In the genomic region with DNA sequence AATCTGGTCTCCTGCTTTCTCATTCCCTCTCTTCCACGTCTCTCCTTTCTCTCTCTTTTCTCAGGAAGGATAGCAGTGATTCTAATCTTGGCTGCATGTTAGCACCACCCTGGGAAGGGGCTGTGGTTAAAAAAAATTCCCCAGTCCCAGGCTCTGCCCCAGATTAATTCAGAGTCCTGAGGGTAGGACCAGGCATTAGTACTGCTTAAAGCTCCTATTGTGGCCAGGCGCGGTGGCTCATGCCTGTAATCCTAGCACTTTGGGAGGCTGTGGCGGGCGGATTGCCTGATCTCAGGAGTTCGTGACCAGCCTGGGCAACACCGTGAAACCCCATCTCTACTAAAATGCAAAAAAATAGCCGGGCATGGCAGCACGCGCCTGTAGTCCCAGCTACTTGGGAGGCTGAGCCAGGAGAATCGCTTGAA, we compare ENCODE assay signal across 9 cellular contexts. TPM values are rescaled to one million over a fixed set of nuclear protein-coding genes. Genes with fewer than 3 reads are reported as not detected.
A peak's percentile ranks its signal among the peaks of the same experiment; 100 is the strongest.
DNase-seq lines count a peak whose midpoint lies in the region; ATAC-seq and TF ChIP-seq lines count a peak whose summit lies in the region.
"Had no signal": no experiment of that assay in that cellular context is flagged by ENCODE, and none has a peak within 500 bp of the region (broad histone marks: within the 10 kb centered on the region; RNA-seq: fewer than 3 reads in every experiment).

No MANE protein-coding gene starts in this region.

- H2AK5ac ChIP-seq in neuronal stem cell (ENCODE audit: low read depth, low read length) = no peak overlapping the region

- peak overlapping the region; percentile 94 for H3K27ac Mint-ChIP-seq in chondrocyte (ENCODE audit: unreplicated experiment)

- no peak overlapping the region for H2BK12ac ChIP-seq in neuronal stem cell (ENCODE audit: low read length)

- peak overlapping the region; percentile 93 for H2AFZ ChIP-seq in neuronal stem cell (ENCODE audit: low read length)

- H3K36me3 ChIP-seq in neuronal stem cell (replicated peaks in 1 of 2; ENCODE audit: control insufficient read depth in 2 of 2, insufficient read depth in 2 of 2, low read length in 2 of 2) = no peaks in the 10 kb centered on the region
- no peaks in the 10 kb centered on the region for H3K36me3 ChIP-seq in HAP-1 (replicated peaks)

- H3K4me2 ChIP-seq in neuronal stem cell (ENCODE audit: insufficient read depth, low read length, poor library complexity, severe bottlenecking) = no peak overlapping the region

- H2BK15ac ChIP-seq in neuronal stem cell (ENCODE audit: low read length) = no peak overlapping the region

- H2BK120ac ChIP-seq in neuronal stem cell (ENCODE audit: low read depth, low read length) = no peak overlapping the region

- no peak overlapping the region for H4K91ac ChIP-seq in neuronal stem cell (ENCODE audit: low read depth, low read length, poor library complexity)

- no peak overlapping the region for H2BK5ac ChIP-seq in neuronal stem cell (ENCODE audit: low read length)

- H3K27me3 Mint-ChIP-seq in chondrocyte (ENCODE audit: low read depth) = no peaks in the 10 kb centered on the region

- no peak overlapping the region for H3K18ac ChIP-seq in neuronal stem cell (ENCODE audit: low read length)

- DNase-seq in M059J (ENCODE audit: low read depth) (peak; percentile 61), chondrocyte (ENCODE audit: low spot score) (no peak), neuronal stem cell (ENCODE audit: low spot score) (no peak), NCI-H1105 treated with DMSO at 0.1 percent for 48 hours (lab: John Stamatoyannopoulos, UW) (no peak), HAP-1 (ENCODE audit: low spot score in 2 of 2) (no peak), NOMO-1 treated with DMSO at 0.1 percent for 48 hours (lab: John Stamatoyannopoulos, UW; ENCODE audit: unreplicated experiment) (no peak)
- DNase-seq: SIG-M5 had no signal

- H3K27ac ChIP-seq in C4-2B = peak overlapping the region; percentile 76
- no peak overlapping the region for H3K27ac ChIP-seq in neuronal stem cell (replicated peaks; ENCODE audit: low read length)

- H3K9me3 Mint-ChIP-seq in chondrocyte (ENCODE audit: low read depth) = peaks cover 5% of the 10 kb centered on the region

- ATAC-seq in GM21723 (IDR thresholded peaks at IDR 0.05; ENCODE audit: unreplicated experiment) = no peak

- H4K8ac ChIP-seq in neuronal stem cell (ENCODE audit: low read depth, low read length) = no peak overlapping the region

- H3K14ac ChIP-seq in neuronal stem cell (ENCODE audit: low read length) = no peak overlapping the region

- no CpG with 5 or more reads among the region's 11 CpGs for WGBS in neuronal stem cell (ENCODE audit: extremely low coverage in 2 of 2, insufficient read length in 2 of 2, insufficient replicate concordance in 1 of 2), 2 donors

- peak overlapping the region; percentile 11 for H3K4me3 Mint-ChIP-seq in chondrocyte (ENCODE audit: unreplicated experiment)

- H3K9ac ChIP-seq in neuronal stem cell (ENCODE audit: low read depth, low read length, poor library complexity) = no peak overlapping the region

- H3K36me3 Mint-ChIP-seq in chondrocyte (ENCODE audit: low read depth) = no peaks in the 10 kb centered on the region

- H3K9me3 ChIP-seq in neuronal stem cell (replicated peaks in 1 of 2; ENCODE audit: control insufficient read depth in 2 of 2, insufficient read depth in 1 of 2, low read depth in 1 of 2, low read length in 2 of 2) = no peaks in the 10 kb centered on the region
- H3K9me3 ChIP-seq in HAP-1 = no peaks in the 10 kb centered on the region

- H3K79me1 ChIP-seq in neuronal stem cell (ENCODE audit: low read depth, low read length) = no peaks in the 10 kb centered on the region

- H3K4me1 ChIP-seq in neuronal stem cell (ENCODE audit: control insufficient read depth in 2 of 2, insufficient read depth in 1 of 2, low read depth in 1 of 2, low read length in 2 of 2) (peaks cover 8 to 11% of the 10 kb centered on the region in 2 donors), HAP-1 (no peaks in the 10 kb centered on the region; the same call in none of the 2 replicates)

- H3K4me3 ChIP-seq in neuronal stem cell (ENCODE audit: low read length in 2 of 2) = no peak overlapping the region
- H3K4me3 ChIP-seq in HAP-1 = no peak overlapping the region

- peaks cover 79% of the 10 kb centered on the region for H3K4me1 Mint-ChIP-seq in chondrocyte (ENCODE audit: low read depth)

- TF ChIP-seq CTCF in C4-2B (conservative IDR thresholded peaks at IDR 0.05) (no peak), chondrocyte (IDR thresholded peaks at IDR 0.05) (no peak)

- no peak overlapping the region for H3K23ac ChIP-seq in neuronal stem cell (ENCODE audit: low read depth, low read length, poor library complexity)

- H3K27me3 ChIP-seq in neuronal stem cell (ENCODE audit: control insufficient read depth in 3 of 3, insufficient read depth in 3 of 3, low read depth in 1 of 3, low read length in 3 of 3) = no peaks in the 10 kb centered on the region
- H3K27me3 ChIP-seq in HAP-1 (ENCODE audit: low read depth) = no peaks in the 10 kb centered on the region; the same call in 1 of the 2 replicates

- in situ Hi-C loops in HAP-1 (cut with MboI; ENCODE audit: low sequenced_read_pairs) = no loop called here

- H3K4ac ChIP-seq in neuronal stem cell (ENCODE audit: low read length) = no peak overlapping the region

RNA-seq across cellular contexts. Expression of gene EML4, which starts 35.4 kb away (rescaled TPM):
- total RNA-seq in M059J (2014; rRNA removed; shearing (Covaris generic)) = 27.5 and 36.7 TPM in 2 replicates
- total RNA-seq in chondrocyte = 49.5 to 50.0 TPM (median 49.9 TPM) in 3 replicates
- polyA plus RNA-seq in neuronal stem cell (2013, experiment 1 of 2) = 45.6 TPM
- polyA plus RNA-seq in neuronal stem cell (2013, experiment 2 of 2) = 46.5 TPM
